29 cellular contexts compared by ENCODE assay signal in the genomic region with DNA sequence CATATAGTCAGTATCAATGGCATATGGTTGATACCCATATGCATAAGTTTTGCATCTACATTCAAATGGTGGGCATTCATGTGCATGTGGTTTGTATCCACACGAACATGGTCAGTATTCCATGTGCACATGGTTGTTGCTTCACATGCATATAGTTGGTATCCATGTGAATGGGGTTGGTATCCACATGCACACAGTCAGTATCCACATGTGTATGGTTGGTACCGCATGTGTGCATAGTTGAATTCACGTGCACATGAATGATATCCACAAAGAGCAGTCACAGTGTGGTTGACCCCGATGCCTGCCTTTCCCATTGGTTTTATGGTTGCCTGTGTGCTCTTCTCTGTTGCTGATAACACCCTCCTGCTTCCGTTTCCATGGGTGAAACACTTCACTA.
"Had no signal": no experiment of that assay in that cellular context is flagged by ENCODE, and none has a peak within 500 bp of the region (broad histone marks: within the 10 kb centered on the region; RNA-seq: fewer than 3 reads in every experiment).

No MANE protein-coding gene starts in this region.

- H3K9me3 ChIP-seq: esophagus muscularis mucosa, gastroesophageal sphincter, heart right ventricle, left lung, prostate gland, right atrium auricular region, spleen, testis, tibial artery, upper lobe of left lung, uterus had no signal

- H3K27ac ChIP-seq: dorsolateral prefrontal cortex, epithelial cell of prostate, esophagus muscularis mucosa, foreskin keratinocyte, gastroesophageal sphincter, heart right ventricle, left lung, prostate gland, right atrium auricular region, skin epidermis, spleen, testis, tibial artery, upper lobe of left lung, uterus had no signal

- H3K4me1 ChIP-seq: esophagus muscularis mucosa, foreskin keratinocyte, gastroesophageal sphincter, heart right ventricle, left lung, prostate gland, right atrium auricular region, spleen, testis, tibial artery, upper lobe of left lung, uterus had no signal

- H3K36me3 ChIP-seq: esophagus muscularis mucosa, gastroesophageal sphincter, heart right ventricle, left lung, prostate gland, right atrium auricular region, spleen, tibial artery, upper lobe of left lung, uterus had no signal

- DNase-seq: dorsolateral prefrontal cortex; effector CD4-positive, alpha-beta T cell; foreskin keratinocyte; glutamatergic neuron; heart right ventricle; hippocampal formation; left cardiac atrium; left lung; mesenchymal stem cell; midbrain; naive thymus-derived CD4-positive, alpha-beta T cell; nucleus accumbens; spleen; stimulated activated CD4-positive, alpha-beta T cell treated with anti-CD3 and anti-CD28 coated beads, Interleukin-4, amount 100 ng/mL, for 4 hours; stimulated activated naive CD8-positive, alpha-beta T cell treated with anti-CD3 and anti-CD28 coated beads, Interleukin-15, Interleukin-2, amounts not matched to agents 100 U/mL and 50 U/mL, for 24 hours; substantia nigra; testis; tibial artery; upper lobe of left lung; uterus had no signal

- ATAC-seq: foreskin keratinocyte; gastroesophageal sphincter; heart right ventricle; left cardiac atrium; left lung; naive thymus-derived CD4-positive, alpha-beta T cell; stimulated activated memory B cell treated with anti-CD40 and anti-IgM and Interleukin-4, amounts not matched to agents 10 μg/mL and 1 μg/mL and 100 μg/mL, for 72 hours; stimulated activated naive CD8-positive, alpha-beta T cell treated with anti-CD3 and anti-CD28 coated beads, Interleukin-15, Interleukin-2, amounts not matched to agents 100 U/mL and 50 U/mL, for 24 hours had no signal

- FAIRE-seq: colon, islet of Langerhans had no signal

- H3K4me3 ChIP-seq: dorsolateral prefrontal cortex, esophagus muscularis mucosa, gastroesophageal sphincter, heart right ventricle, left lung, prostate gland, right atrium auricular region, skin epidermis, spleen, testis, tibial artery, upper lobe of left lung, uterus had no signal

- H3K27me3 ChIP-seq: esophagus muscularis mucosa, foreskin keratinocyte, gastroesophageal sphincter, heart right ventricle, left lung, right atrium auricular region, spleen, testis, tibial artery, upper lobe of left lung, uterus had no signal
